1 cellular context compared by ENCODE assay signal in genomic region chr20:10986586-10986985, GRCh38.
TF ChIP-seq lines count a peak whose summit lies in the region.

No MANE protein-coding gene starts in this region.

TF ChIP-seq in H1, 55 proteins besides CTCF, POLR2A, EP300 and RAD21:
- TF ChIP-seq FOSL1 (IDR thresholded peaks at IDR 0.05; ENCODE audit: insufficient read depth, low read depth, low read length): no peak
- no peak for TF ChIP-seq SP4 (IDR thresholded peaks at IDR 0.05; ENCODE audit: low read length)
- TF ChIP-seq SIN3A (conservative IDR thresholded peaks at IDR 0.05 in 1 of 2, IDR thresholded peaks at IDR 0.05 in 1 of 2; ENCODE audit: low read depth in 1 of 2, low read length in 2 of 2): no peak
TF ChIP-seq in H1: peak in this region for 0.
